In the genomic region with DNA sequence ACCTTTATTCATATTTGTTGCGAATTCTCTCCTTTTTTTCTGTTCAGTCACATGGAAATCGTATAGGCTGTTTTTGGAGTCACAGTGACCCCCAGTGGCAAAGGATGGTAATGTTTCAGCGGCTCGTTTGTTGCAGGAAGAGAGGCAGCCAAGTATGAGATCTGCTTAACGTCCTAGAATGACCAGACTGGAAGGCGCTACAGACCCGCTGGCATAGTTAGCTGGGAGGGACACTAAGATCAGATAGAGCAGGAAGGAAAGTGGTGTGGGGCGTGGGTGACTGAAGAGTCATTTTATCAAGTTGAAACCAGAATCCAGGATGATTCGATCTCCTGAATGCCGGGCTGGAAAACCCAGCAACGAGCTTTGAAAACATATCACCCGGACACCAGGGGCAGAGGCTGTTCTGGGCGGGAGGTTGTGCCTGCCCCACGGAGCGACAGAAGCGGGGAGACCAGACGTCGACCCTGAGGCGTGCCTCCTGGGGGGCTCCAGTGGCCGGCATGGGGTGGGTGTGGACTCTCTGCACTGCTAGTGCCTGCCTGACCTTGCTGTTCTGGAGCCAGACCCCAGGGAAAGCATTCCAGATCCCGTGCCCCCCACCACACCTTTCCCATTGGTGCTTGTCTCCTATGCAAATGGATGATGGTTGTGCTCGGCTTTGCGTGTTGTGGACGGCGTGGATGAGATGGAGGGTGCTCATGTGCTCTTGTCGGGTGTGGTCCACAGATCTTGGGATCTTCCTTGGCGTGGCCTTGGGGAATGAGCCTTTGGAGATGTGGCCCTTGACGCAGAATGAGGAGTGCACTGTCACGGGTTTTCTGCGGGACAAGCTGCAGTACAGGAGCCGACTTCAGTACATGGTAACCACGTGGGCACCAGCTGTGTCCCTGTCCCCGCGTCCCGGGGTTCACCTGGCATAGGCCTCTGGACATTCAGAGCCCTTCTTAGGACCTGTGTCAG, we compare ENCODE assay signal across 1 cellular context.
A peak's percentile ranks its signal among the peaks of the same experiment; 100 is the strongest.
TF ChIP-seq lines count a peak whose summit lies in the region.

No MANE protein-coding gene starts in this region.

TF ChIP-seq in HEK293, 187 proteins besides CTCF, POLR2A, EP300 and RAD21 (continued from another document and continues in another):
- TF ChIP-seq, protein P1, sequence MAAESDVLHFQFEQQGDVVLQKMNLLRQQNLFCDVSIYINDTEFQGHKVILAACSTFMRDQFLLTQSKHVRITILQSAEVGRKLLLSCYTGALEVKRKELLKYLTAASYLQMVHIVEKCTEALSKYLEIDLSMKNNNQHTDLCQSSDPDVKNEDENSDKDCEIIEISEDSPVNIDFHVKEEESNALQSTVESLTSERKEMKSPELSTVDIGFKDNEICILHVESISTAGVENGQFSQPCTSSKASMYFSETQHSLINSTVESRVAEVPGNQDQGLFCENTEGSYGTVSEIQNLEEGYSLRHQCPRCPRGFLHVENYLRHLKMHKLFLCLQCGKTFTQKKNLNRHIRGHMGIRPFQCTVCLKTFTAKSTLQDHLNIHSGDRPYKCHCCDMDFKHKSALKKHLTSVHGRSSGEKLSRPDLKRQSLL (tag by site-specific recombination; IDR thresholded peaks at IDR 0.05), result no peak
- no peak for TF ChIP-seq ZNF530 (tag by site-specific recombination; IDR thresholded peaks at IDR 0.05; ENCODE audit: low read depth)
- no peak for TF ChIP-seq ZNF174 (tag by site-specific recombination; IDR thresholded peaks at IDR 0.05)
- no peak for TF ChIP-seq ZNF112 (tag by site-specific recombination; IDR thresholded peaks at IDR 0.05)
- TF ChIP-seq AEBP2 (tag by site-specific recombination; IDR thresholded peaks at IDR 0.05; ENCODE audit: borderline replicate concordance), result no peak
- TF ChIP-seq, protein P2, sequence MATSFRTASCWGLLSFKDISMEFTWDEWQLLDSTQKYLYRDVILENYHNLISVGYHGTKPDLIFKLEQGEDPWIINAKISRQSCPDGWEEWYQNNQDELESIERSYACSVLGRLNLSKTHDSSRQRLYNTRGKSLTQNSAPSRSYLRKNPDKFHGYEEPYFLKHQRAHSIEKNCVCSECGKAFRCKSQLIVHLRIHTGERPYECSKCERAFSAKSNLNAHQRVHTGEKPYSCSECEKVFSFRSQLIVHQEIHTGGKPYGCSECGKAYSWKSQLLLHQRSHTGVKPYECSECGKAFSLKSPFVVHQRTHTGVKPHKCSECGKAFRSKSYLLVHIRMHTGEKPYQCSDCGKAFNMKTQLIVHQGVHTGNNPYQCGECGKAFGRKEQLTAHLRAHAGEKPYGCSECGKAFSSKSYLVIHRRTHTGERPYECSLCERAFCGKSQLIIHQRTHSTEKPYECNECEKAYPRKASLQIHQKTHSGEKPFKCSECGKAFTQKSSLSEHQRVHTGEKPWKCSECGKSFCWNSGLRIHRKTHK (tag by site-specific recombination; IDR thresholded peaks at IDR 0.05), result no peak
- no peak for TF ChIP-seq ZNF747 (tag by site-specific recombination; IDR thresholded peaks at IDR 0.05)
- no peak for TF ChIP-seq PRDM6 (tag by site-specific recombination; IDR thresholded peaks at IDR 0.05)
- TF ChIP-seq ZIC2 (tag by site-specific recombination; IDR thresholded peaks at IDR 0.05), result no peak
- TF ChIP-seq GLIS1 (tag by site-specific recombination; IDR thresholded peaks at IDR 0.05), result peak; percentile 24
- no peak for TF ChIP-seq ZNF433 (tag by site-specific recombination; IDR thresholded peaks at IDR 0.05; ENCODE audit: low read depth)
- TF ChIP-seq, protein P3, sequence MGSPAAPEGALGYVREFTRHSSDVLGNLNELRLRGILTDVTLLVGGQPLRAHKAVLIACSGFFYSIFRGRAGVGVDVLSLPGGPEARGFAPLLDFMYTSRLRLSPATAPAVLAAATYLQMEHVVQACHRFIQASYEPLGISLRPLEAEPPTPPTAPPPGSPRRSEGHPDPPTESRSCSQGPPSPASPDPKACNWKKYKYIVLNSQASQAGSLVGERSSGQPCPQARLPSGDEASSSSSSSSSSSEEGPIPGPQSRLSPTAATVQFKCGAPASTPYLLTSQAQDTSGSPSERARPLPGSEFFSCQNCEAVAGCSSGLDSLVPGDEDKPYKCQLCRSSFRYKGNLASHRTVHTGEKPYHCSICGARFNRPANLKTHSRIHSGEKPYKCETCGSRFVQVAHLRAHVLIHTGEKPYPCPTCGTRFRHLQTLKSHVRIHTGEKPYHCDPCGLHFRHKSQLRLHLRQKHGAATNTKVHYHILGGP (tag by site-specific recombination; IDR thresholded peaks at IDR 0.05), result no peak
- TF ChIP-seq, protein P4, sequence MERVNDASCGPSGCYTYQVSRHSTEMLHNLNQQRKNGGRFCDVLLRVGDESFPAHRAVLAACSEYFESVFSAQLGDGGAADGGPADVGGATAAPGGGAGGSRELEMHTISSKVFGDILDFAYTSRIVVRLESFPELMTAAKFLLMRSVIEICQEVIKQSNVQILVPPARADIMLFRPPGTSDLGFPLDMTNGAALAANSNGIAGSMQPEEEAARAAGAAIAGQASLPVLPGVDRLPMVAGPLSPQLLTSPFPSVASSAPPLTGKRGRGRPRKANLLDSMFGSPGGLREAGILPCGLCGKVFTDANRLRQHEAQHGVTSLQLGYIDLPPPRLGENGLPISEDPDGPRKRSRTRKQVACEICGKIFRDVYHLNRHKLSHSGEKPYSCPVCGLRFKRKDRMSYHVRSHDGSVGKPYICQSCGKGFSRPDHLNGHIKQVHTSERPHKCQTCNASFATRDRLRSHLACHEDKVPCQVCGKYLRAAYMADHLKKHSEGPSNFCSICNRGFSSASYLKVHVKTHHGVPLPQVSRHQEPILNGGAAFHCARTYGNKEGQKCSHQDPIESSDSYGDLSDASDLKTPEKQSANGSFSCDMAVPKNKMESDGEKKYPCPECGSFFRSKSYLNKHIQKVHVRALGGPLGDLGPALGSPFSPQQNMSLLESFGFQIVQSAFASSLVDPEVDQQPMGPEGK (tag by site-specific recombination; IDR thresholded peaks at IDR 0.05), result no peak
- no peak for TF ChIP-seq ZNF138 (tag by site-specific recombination; IDR thresholded peaks at IDR 0.05; ENCODE audit: borderline replicate concordance)
- no peak for TF ChIP-seq ZBTB7A (tag by site-specific recombination; IDR thresholded peaks at IDR 0.05; ENCODE audit: low read depth)
- no peak for TF ChIP-seq ZNF24 (tag by site-specific recombination; IDR thresholded peaks at IDR 0.05)
- peak; percentile 19; the same call in 1 of the 2 replicates for TF ChIP-seq ZNF341 (tag by site-specific recombination; IDR thresholded peaks at IDR 0.05; ENCODE audit: low read depth)
- TF ChIP-seq ZNF660 (tag by site-specific recombination; IDR thresholded peaks at IDR 0.05), result peak; percentile 82
- no peak for TF ChIP-seq YY2 (tag by site-specific recombination; IDR thresholded peaks at IDR 0.05)
- TF ChIP-seq GLI4 (tag by site-specific recombination; IDR thresholded peaks at IDR 0.05), result no peak
- no peak for TF ChIP-seq REPIN1 (tag by site-specific recombination; IDR thresholded peaks at IDR 0.05; ENCODE audit: low read depth)
- TF ChIP-seq ZNF302 (tag by site-specific recombination; IDR thresholded peaks at IDR 0.05; ENCODE audit: low read depth), result no peak
- no peak for TF ChIP-seq ZNF571 (tag by site-specific recombination; IDR thresholded peaks at IDR 0.05)
- TF ChIP-seq ZNF292 (tag by site-specific recombination; IDR thresholded peaks at IDR 0.05; ENCODE audit: borderline replicate concordance, low read depth), result no peak
- no peak for TF ChIP-seq ZNF10 (tag by site-specific recombination; IDR thresholded peaks at IDR 0.05)
- no peak for TF ChIP-seq ZNF155 (tag by site-specific recombination; IDR thresholded peaks at IDR 0.05)
- TF ChIP-seq, protein P5, sequence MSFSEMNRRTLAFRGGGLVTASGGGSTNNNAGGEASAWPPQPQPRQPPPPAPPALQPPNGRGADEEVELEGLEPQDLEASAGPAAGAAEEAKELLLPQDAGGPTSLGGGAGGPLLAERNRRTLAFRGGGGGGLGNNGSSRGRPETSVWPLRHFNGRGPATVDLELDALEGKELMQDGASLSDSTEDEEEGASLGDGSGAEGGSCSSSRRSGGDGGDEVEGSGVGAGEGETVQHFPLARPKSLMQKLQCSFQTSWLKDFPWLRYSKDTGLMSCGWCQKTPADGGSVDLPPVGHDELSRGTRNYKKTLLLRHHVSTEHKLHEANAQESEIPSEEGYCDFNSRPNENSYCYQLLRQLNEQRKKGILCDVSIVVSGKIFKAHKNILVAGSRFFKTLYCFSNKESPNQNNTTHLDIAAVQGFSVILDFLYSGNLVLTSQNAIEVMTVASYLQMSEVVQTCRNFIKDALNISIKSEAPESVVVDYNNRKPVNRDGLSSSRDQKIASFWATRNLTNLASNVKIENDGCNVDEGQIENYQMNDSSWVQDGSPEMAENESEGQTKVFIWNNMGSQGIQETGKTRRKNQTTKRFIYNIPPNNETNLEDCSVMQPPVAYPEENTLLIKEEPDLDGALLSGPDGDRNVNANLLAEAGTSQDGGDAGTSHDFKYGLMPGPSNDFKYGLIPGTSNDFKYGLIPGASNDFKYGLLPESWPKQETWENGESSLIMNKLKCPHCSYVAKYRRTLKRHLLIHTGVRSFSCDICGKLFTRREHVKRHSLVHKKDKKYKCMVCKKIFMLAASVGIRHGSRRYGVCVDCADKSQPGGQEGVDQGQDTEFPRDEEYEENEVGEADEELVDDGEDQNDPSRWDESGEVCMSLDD (tag by site-specific recombination; IDR thresholded peaks at IDR 0.05), result no peak
- TF ChIP-seq TCF7L2 (IDR thresholded peaks at IDR 0.05; ENCODE audit: borderline replicate concordance, low read depth, low read length), result no peak
- TF ChIP-seq ZNF350 (tag by site-specific recombination; IDR thresholded peaks at IDR 0.05), result no peak
- TF ChIP-seq ZNF121 (tag by site-specific recombination; IDR thresholded peaks at IDR 0.05), result no peak
- no peak for TF ChIP-seq KLF7 (tag by site-specific recombination; IDR thresholded peaks at IDR 0.05; ENCODE audit: borderline replicate concordance)
- TF ChIP-seq ZXDB (tag by site-specific recombination; IDR thresholded peaks at IDR 0.05), result 0 out of 2 replicates have a peak, but pooled peaks have one; percentile 9
- TF ChIP-seq ZNF449 (tag by site-specific recombination; IDR thresholded peaks at IDR 0.05), result no peak
- 0 out of 2 replicates have a peak, but pooled peaks have one; percentile 33 for TF ChIP-seq ZNF335 (tag by site-specific recombination; conservative IDR thresholded peaks at IDR 0.05)
- TF ChIP-seq GLIS2 (tag by site-specific recombination; IDR thresholded peaks at IDR 0.05), result peak; percentile 26; the same call in 1 of the 2 replicates
- TF ChIP-seq ZBTB11 (tag by site-specific recombination; conservative IDR thresholded peaks at IDR 0.05; ENCODE audit: low read depth), result no peak
- no peak; the same call in 1 of the 2 replicates for TF ChIP-seq ZNF580 (tag by site-specific recombination; IDR thresholded peaks at IDR 0.05)
- no peak for TF ChIP-seq KLF1 (tag by site-specific recombination; IDR thresholded peaks at IDR 0.05)
- no peak for TF ChIP-seq ZNF37A (tag by site-specific recombination; IDR thresholded peaks at IDR 0.05)
- no peak for TF ChIP-seq ZNF670 (tag by site-specific recombination; IDR thresholded peaks at IDR 0.05; ENCODE audit: low read depth)
